ENCODE assay signal across 9 cellular contexts in genomic region chr22:36374603-36375024, GRCh38. TPM values are rescaled to one million over a fixed set of nuclear protein-coding genes. Genes with fewer than 3 reads are reported as not detected.
A peak's percentile ranks its signal among the peaks of the same experiment; 100 is the strongest.
DNase-seq lines count a peak whose midpoint lies in the region; ATAC-seq, FAIRE-seq and TF ChIP-seq lines count a peak whose summit lies in the region.
"Had no signal": no experiment of that assay in that cellular context is flagged by ENCODE, and none has a peak within 500 bp of the region (broad histone marks: within the 10 kb centered on the region; RNA-seq: fewer than 3 reads in every experiment).

No MANE protein-coding gene starts in this region.

- TF ChIP-seq EP300 in HepG2 (IDR thresholded peaks at IDR 0.05; ENCODE audit: low read depth in 2 of 2, low read length in 2 of 2) (no peak), HepG2 (CRISPR knock-in tag; IDR thresholded peaks at IDR 0.05; ENCODE audit: borderline replicate concordance) (no peak)

- 82% methylated on average over 7 of the region's 11 CpGs for WGBS in HepG2 (ENCODE audit: low lambda C conversion rate)

- no peaks in the 10 kb centered on the region for H3K27me3 ChIP-seq in HepG2 (ENCODE audit: control insufficient read depth in 1 of 2, insufficient read depth in 2 of 2, low read length in 2 of 2)
- H3K27me3 ChIP-seq in thoracic aorta (replicated peaks; ENCODE audit: insufficient read depth): no peaks in the 10 kb centered on the region
- H3K27me3 ChIP-seq in SJCRH30: no peaks in the 10 kb centered on the region

- no peak overlapping the region for H3K4me2 ChIP-seq in HepG2 (ENCODE audit: low read depth, low read length)

- no peak overlapping the region for H2AFZ ChIP-seq in HepG2 (ENCODE audit: low read length)

- H3K9me3 Mint-ChIP-seq in activated naive CD4-positive, alpha-beta T cell treated with anti-CD3 and anti-CD28 coated beads, Interleukin-2, amount 10 ng/mL, durations not matched to agents 7 days and 5 days: no peaks in the 10 kb centered on the region

- H3K27ac ChIP-seq in HepG2 (ENCODE audit: extremely low read length, insufficient read depth, low read length) (no peak overlapping the region), thoracic aorta (peak overlapping the region; percentile 76 to 97), SJCRH30 (no peak overlapping the region)

- TF ChIP-seq CTCF in HepG2 (CRISPR knock-in tag; IDR thresholded peaks at IDR 0.05) (no peak), thoracic aorta (IDR thresholded peaks at IDR 0.05) (no peak)

- peaks cover 9 to 19% of the 10 kb centered on the region in 2 experiments for H3K36me3 ChIP-seq in HepG2 (replicated peaks in 1 of 2; ENCODE audit: control insufficient read depth in 1 of 2, insufficient read depth in 2 of 2, low read length in 2 of 2)
- no peaks in the 10 kb centered on the region for H3K36me3 ChIP-seq in thoracic aorta
- no peaks in the 10 kb centered on the region; the same call in 1 of the 2 replicates for H3K36me3 ChIP-seq in SJCRH30

- ATAC-seq in HepG2 (no peak), thoracic aorta (ENCODE audit: insufficient number of reproducible peaks, low FRiP score, low read depth) (no peak), GM18909 (IDR thresholded peaks at IDR 0.05; ENCODE audit: poor library complexity, unreplicated experiment) (no peak)

- peak overlapping the region; percentile 86 for H3K27ac Mint-ChIP-seq in activated naive CD4-positive, alpha-beta T cell treated with anti-CD3 and anti-CD28 coated beads, Interleukin-2, amount 10 ng/mL, durations not matched to agents 7 days and 5 days

- peaks cover 97% of the 10 kb centered on the region for H3K4me1 Mint-ChIP-seq in activated naive CD4-positive, alpha-beta T cell treated with anti-CD3 and anti-CD28 coated beads, Interleukin-2, amount 10 ng/mL, durations not matched to agents 7 days and 5 days

- H3K4me1 ChIP-seq in HepG2 (ENCODE audit: insufficient read depth, low read length) (peaks cover 56% of the 10 kb centered on the region), thoracic aorta (ENCODE audit: control insufficient read depth in 1 of 2, low read depth in 2 of 2) (peaks cover 92 to 99% of the 10 kb centered on the region in 2 donors), SJCRH30 (peaks cover 26% of the 10 kb centered on the region)

- no peak overlapping the region for H3K9ac ChIP-seq in HepG2 (ENCODE audit: insufficient read depth, low read depth, low read length)

- H3K4me3 Mint-ChIP-seq in activated naive CD4-positive, alpha-beta T cell treated with anti-CD3 and anti-CD28 coated beads, Interleukin-2, amount 10 ng/mL, durations not matched to agents 7 days and 5 days: peak overlapping the region; percentile 40

- TF ChIP-seq RAD21 in HepG2 (CRISPR knock-in tag; IDR thresholded peaks at IDR 0.05): no peak

- no TSS peak for BruUV-seq in HepG2 (replicated peaks; lab: Mats Ljungman, UMichigan)

- H3K9me3 ChIP-seq in HepG2 (ENCODE audit: low read length) (no peaks in the 10 kb centered on the region), thoracic aorta (no peaks in the 10 kb centered on the region), SJCRH30 (replicated peaks) (no peaks in the 10 kb centered on the region)

- H3K27me3 Mint-ChIP-seq in activated naive CD4-positive, alpha-beta T cell treated with anti-CD3 and anti-CD28 coated beads, Interleukin-2, amount 10 ng/mL, durations not matched to agents 7 days and 5 days: no peaks in the 10 kb centered on the region

- peak; percentile 23 for DNase-seq in NK-92 treated with Interleukin-12 subunit alpha and Interleukin-12 subunit beta, amount 100 ng/mL, for 24 hours (lab: John Stamatoyannopoulos, UW)
- DNase-seq in NK-92 (lab: John Stamatoyannopoulos, UW; ENCODE audit: unreplicated experiment) (no peak), HepG2 (ENCODE audit: low spot score) (no peak), thoracic aorta (ENCODE audit: low spot score) (no peak), NCI-H510A treated with DMSO at 0.1 percent for 48 hours (lab: John Stamatoyannopoulos, UW) (no peak), SJCRH30 (no peak)
- DNase-seq in activated naive CD4-positive, alpha-beta T cell treated with anti-CD3 and anti-CD28 coated beads, Interleukin-2, amount 10 ng/mL, durations not matched to agents 7 days and 5 days: peak; percentile 47

- peaks cover 95% of the 10 kb centered on the region for H3K79me2 ChIP-seq in HepG2 (ENCODE audit: insufficient read depth, low read length)

- H3K4me3 ChIP-seq in HepG2 (replicated peaks in 1 of 3; ENCODE audit: insufficient read depth in 1 of 3, low read depth in 2 of 3, low read length in 3 of 3) (no peak overlapping the region), thoracic aorta (peak overlapping the region; percentile 5), SJCRH30 (no peak overlapping the region)

- CTCF ChIA-PET in activated naive CD4-positive, alpha-beta T cell treated with anti-CD3 and anti-CD28 coated beads, Interleukin-2, amount 10 ng/mL, durations not matched to agents 7 days and 5 days (lab: Charles Lee): no interaction called here
- CTCF ChIA-PET in HepG2 (lab: Yijun Ruan, JAX; ENCODE audit: low intra/inter-chr PET ratio, low total read pairs): no interaction called here

- TF ChIP-seq POLR2A in HepG2 (IDR thresholded peaks at IDR 0.05; ENCODE audit: insufficient read depth in 1 of 2, low read depth in 2 of 2, low read length in 2 of 2): no peak

- POLR2A ChIA-PET in HepG2 (lab: Yijun Ruan, JAX): interaction anchor here (1.1 kb wide), 1 partner anchor 10 kb away, joined by 3 read pairs; no protein-coding TSS in a partner anchor

- peaks cover 76% of the 10 kb centered on the region for H3K36me3 Mint-ChIP-seq in activated naive CD4-positive, alpha-beta T cell treated with anti-CD3 and anti-CD28 coated beads, Interleukin-2, amount 10 ng/mL, durations not matched to agents 7 days and 5 days

- FAIRE-seq in HepG2 (lab: Jason Lieb, UNC): no peak
- FAIRE-seq: A204.1 had no signal

- in situ Hi-C loops in HepG2 (cut with HindIII; ENCODE audit: extremely low pct_ligation_motif_present, low pct_unique_long_range_greater_than_20kb): no loop called here

- peaks cover 40% of the 10 kb centered on the region for H4K20me1 ChIP-seq in HepG2 (ENCODE audit: insufficient read depth, low read length)

- intact Hi-C loops in HepG2 (cut with micrococcal nuclease; ENCODE audit: unreplicated experiment): no loop called here

TF ChIP-seq in HepG2, 621 proteins besides CTCF, POLR2A, EP300 and RAD21 (continues in another document):
- TF ChIP-seq FOSL2 (CRISPR knock-in tag; IDR thresholded peaks at IDR 0.05): 0 out of 2 replicates have a peak, but pooled peaks have one; percentile 14

RNA-seq across cellular contexts. Expression of gene MYH9, which starts 13.2 kb away (rescaled TPM):
- total RNA-seq in HepG2 (2016; rRNA removed; fragmentation: Illumina TruSeq; extraction: Trizol) (98.5 and 125 TPM in 2 replicates), thoracic aorta (1,000 to 10,000 TPM; 1,447 to 1,631 TPM)
- total RNA-seq in HepG2 (2016; cell fraction: cytosol; rRNA removed; fragmentation: Illumina TruSeq; extraction: Trizol; ENCODE audit: low read depth): 28.5 and 28.7 TPM in 2 replicates
- total RNA-seq in HepG2 (2016; cell fraction: insoluble cytoplasmic fraction; rRNA removed; fragmentation: Illumina TruSeq; extraction: Trizol): 92.9 and 102 TPM in 2 replicates
- 39.3 and 47.1 TPM in 2 replicates for total RNA-seq in HepG2 (2016; cell fraction: membrane; rRNA removed; fragmentation: Illumina TruSeq; extraction: Trizol)
- 73.0 and 81.6 TPM in 2 replicates for total RNA-seq in HepG2 (2016; cell fraction: nucleus; rRNA removed; fragmentation: Illumina TruSeq; extraction: Trizol)
- polyA plus RNA-seq in HepG2 (2011; rRNA removed): 50.7 and 60.6 TPM in 2 replicates
- polyA plus RNA-seq in HepG2 (2011; cell fraction: cytosol; rRNA removed): 31.6 and 39.3 TPM in 2 replicates
- polyA plus RNA-seq in HepG2 (2011; cell fraction: nucleus; rRNA removed): 68.4 and 91.3 TPM in 2 replicates
- polyA plus RNA-seq in HepG2 (2012): 88.3 and 93.4 TPM in 2 replicates
- polyA plus RNA-seq in HepG2 (2016; cell fraction: cytosol; fragmentation: Illumina TruSeq; extraction: Trizol; ENCODE audit: low read depth): 3.6 and 4.2 TPM in 2 replicates
- polyA plus RNA-seq in HepG2 (2016; cell fraction: insoluble cytoplasmic fraction; fragmentation: Illumina TruSeq; extraction: Trizol; ENCODE audit: low read depth): 72.0 and 110 TPM in 2 replicates
- polyA plus RNA-seq in HepG2 (2016; cell fraction: membrane; fragmentation: Illumina TruSeq; extraction: Trizol; ENCODE audit: low read depth): 8.1 and 11.6 TPM in 2 replicates
- 106 and 113 TPM in 2 replicates for polyA plus RNA-seq in HepG2 (2016; cell fraction: nucleus; fragmentation: Illumina TruSeq; extraction: Trizol; ENCODE audit: insufficient read depth, low read depth)
- polyA minus RNA-seq in HepG2 (2011; rRNA and poly(A)+ RNA removed; ENCODE audit: low replicate concordance): 124 and 180 TPM in 2 replicates
- polyA minus RNA-seq in HepG2 (2011; cell fraction: cytosol; rRNA and poly(A)+ RNA removed): 125 and 176 TPM in 2 replicates
- 61.9 and 97.5 TPM in 2 replicates for polyA minus RNA-seq in HepG2 (2011; cell fraction: nucleus; rRNA and poly(A)+ RNA removed)
- 151 TPM in 2 replicates for total RNA-seq in SJCRH30 (2014; rRNA removed; shearing (Covaris generic))

Comparison
In these comparisons a context has a peak if more than half of its experiments do, and no peak if none do; other contexts are left out.
1. DNase-seq: peak in NK-92 treated with Interleukin-12 subunit alpha and Interleukin-12 subunit beta, amount 100 ng/mL, for 24 hours (single experiment) and activated naive CD4-positive, alpha-beta T cell treated with anti-CD3 and anti-CD28 coated beads, Interleukin-2, amount 10 ng/mL, durations not matched to agents 7 days and 5 days (single experiment); none in NK-92 (single experiment), HepG2 (single experiment), thoracic aorta (single experiment), NCI-H510A treated with DMSO at 0.1 percent for 48 hours (single experiment) and SJCRH30 (0 of 2).
2. H3K27ac ChIP-seq: peak in thoracic aorta (2 of 2); none in HepG2 (single experiment) and SJCRH30 (single experiment).